15 cellular contexts compared by ENCODE assay signal in the genomic region with DNA sequence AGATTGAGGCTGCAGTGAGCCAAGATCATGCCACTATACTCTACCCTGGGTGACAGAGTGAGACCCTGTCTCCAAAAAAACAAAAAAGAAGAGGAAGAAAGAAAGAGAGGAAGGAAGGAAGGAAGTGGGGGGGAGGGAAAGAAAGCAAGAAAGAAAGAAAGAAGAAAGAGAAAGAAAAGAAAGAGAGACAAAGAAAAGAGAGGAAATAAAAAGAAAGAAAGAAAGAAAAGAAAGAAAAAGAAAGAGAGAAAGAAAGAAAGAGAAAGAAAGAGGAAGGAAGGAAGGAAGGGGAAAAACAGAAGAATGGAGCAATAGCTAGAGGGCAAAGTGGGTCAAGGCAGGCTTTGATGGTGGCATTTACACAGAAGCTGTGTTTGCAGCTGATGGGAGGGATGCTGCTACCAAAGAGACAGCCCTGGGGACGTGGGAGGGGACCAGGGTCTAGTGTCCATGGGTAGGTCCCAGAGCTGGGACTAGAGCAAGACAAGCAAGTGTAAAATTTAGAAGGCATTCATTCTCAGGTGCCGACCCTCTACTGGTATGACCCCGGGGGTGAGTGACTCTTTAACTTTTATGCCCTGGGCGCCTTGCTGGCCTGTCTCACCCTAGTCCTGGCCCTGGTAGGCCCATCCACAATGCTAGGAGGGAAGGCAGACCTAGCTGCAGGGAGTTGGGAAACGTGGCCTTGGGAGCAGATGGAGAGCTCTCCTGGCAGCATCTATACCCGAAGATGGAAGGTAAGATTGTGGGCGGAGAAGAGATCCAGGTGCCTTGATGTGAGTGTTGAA. TPM values are rescaled to one million over a fixed set of nuclear protein-coding genes. Genes with fewer than 3 reads are reported as not detected.
A peak's percentile ranks its signal among the peaks of the same experiment; 100 is the strongest.
DNase-seq lines count a peak whose midpoint lies in the region; ATAC-seq and TF ChIP-seq lines count a peak whose summit lies in the region.
"Had no signal": no experiment of that assay in that cellular context is flagged by ENCODE, and none has a peak within 500 bp of the region (broad histone marks: within the 10 kb centered on the region; RNA-seq: fewer than 3 reads in every experiment).

No MANE protein-coding gene starts in this region.

- ATAC-seq in gastrocnemius medialis (no peak), GM21737 (IDR thresholded peaks at IDR 0.05; ENCODE audit: unreplicated experiment) (no peak), GM19397 (IDR thresholded peaks at IDR 0.05; ENCODE audit: unreplicated experiment) (no peak)
- ATAC-seq: A549 had no signal

- peak overlapping the region; percentile 38 to 71 (median 41) for H3K27ac ChIP-seq in gastrocnemius medialis
- H3K27ac ChIP-seq: A549 had no signal

- peaks cover 44% of the 10 kb centered on the region for H3K4me1 Mint-ChIP-seq in activated CD4-positive, alpha-beta T cell treated with anti-CD3 and anti-CD28 coated beads, Interleukin-2, amount 10 ng/mL, durations not matched to agents 7 days and 5 days

- H3K36me3 Mint-ChIP-seq in activated CD4-positive, alpha-beta T cell treated with anti-CD3 and anti-CD28 coated beads, Interleukin-2, amount 10 ng/mL, durations not matched to agents 7 days and 5 days (ENCODE audit: low read depth): no peaks in the 10 kb centered on the region
- H3K36me3 Mint-ChIP-seq: CD4-positive, alpha-beta memory T cell had no signal

- CTCF ChIA-PET in activated CD4-positive, alpha-beta T cell treated with anti-CD3 and anti-CD28 coated beads, Interleukin-2, amount 10 ng/mL, durations not matched to agents 7 days and 5 days (lab: Charles Lee): interaction anchor here (0.6 to 4.5 kb wide), 15 partner anchors 8 to 331 kb away, joined by 3 to 19 read pairs (median 4); no protein-coding TSS in a partner anchor

- peaks cover 25 to 28% of the 10 kb centered on the region in 2 donors for H3K4me1 ChIP-seq in gastrocnemius medialis
- H3K4me1 ChIP-seq: A549 had no signal

- peaks cover 0 to 14% of the 10 kb centered on the region in 2 donors for H3K36me3 ChIP-seq in gastrocnemius medialis
- H3K36me3 ChIP-seq: MG63 had no signal

- H3K4me3 Mint-ChIP-seq in activated CD4-positive, alpha-beta T cell treated with anti-CD3 and anti-CD28 coated beads, Interleukin-2, amount 10 ng/mL, durations not matched to agents 7 days and 5 days: no peak overlapping the region
- H3K4me3 Mint-ChIP-seq: CD4-positive, alpha-beta memory T cell had no signal

- H3K27ac Mint-ChIP-seq in activated CD4-positive, alpha-beta T cell treated with anti-CD3 and anti-CD28 coated beads, Interleukin-2, amount 10 ng/mL, durations not matched to agents 7 days and 5 days: peak overlapping the region; percentile 71

- intact Hi-C loops in gastrocnemius medialis (cut with DNase I; ENCODE audit: low total_unique reads): no loop called here

- H3K9me3 Mint-ChIP-seq in activated CD4-positive, alpha-beta T cell treated with anti-CD3 and anti-CD28 coated beads, Interleukin-2, amount 10 ng/mL, durations not matched to agents 7 days and 5 days: no peaks in the 10 kb centered on the region
- H3K9me3 Mint-ChIP-seq: CD4-positive, alpha-beta memory T cell had no signal

- peaks cover under 1% of the 10 kb centered on the region for H3K27me3 Mint-ChIP-seq in activated CD4-positive, alpha-beta T cell treated with anti-CD3 and anti-CD28 coated beads, Interleukin-2, amount 10 ng/mL, durations not matched to agents 7 days and 5 days

- no peaks in the 10 kb centered on the region for H3K27me3 ChIP-seq in gastrocnemius medialis
- H3K27me3 ChIP-seq: MG63 had no signal

- TF ChIP-seq CTCF in gastrocnemius medialis (IDR thresholded peaks at IDR 0.05 in 4 of 5, conservative IDR thresholded peaks at IDR 0.05 in 1 of 5): no peak

- DNase-seq in activated CD4-positive, alpha-beta T cell treated with anti-CD3 and anti-CD28 coated beads, Interleukin-2, amount 10 ng/mL, durations not matched to agents 7 days and 5 days: no peak
- no peak for DNase-seq in activated CD4-positive, alpha-beta T cell treated with anti-CD3 and anti-CD28 coated beads for 1 hour
- DNase-seq in G401 (ENCODE audit: low spot score) (peak; percentile 23), cerebellum (ENCODE audit: low spot score) (peak; percentile 31), gastrocnemius medialis (no peak), NCI-H1417 treated with DMSO at 0.1 percent for 48 hours (lab: John Stamatoyannopoulos, UW) (no peak)
- DNase-seq: CD4-positive, alpha-beta memory T cell; DND-41; MG63; NCI-H1105; NCI-H1930; NCI-H510A had no signal

- POLR2A ChIA-PET in activated CD4-positive, alpha-beta T cell treated with anti-CD3 and anti-CD28 coated beads, Interleukin-2, amount 10 ng/mL, durations not matched to agents 7 days and 5 days (lab: Charles Lee): interaction anchor here (0.7 kb wide), 1 partner anchor 200 kb away, joined by 5 read pairs; no protein-coding TSS in a partner anchor

- TF ChIP-seq POLR2A in gastrocnemius medialis (IDR thresholded peaks at IDR 0.05): no peak

- H3K9me3 ChIP-seq in gastrocnemius medialis: no peaks in the 10 kb centered on the region
- H3K9me3 ChIP-seq: A549, MG63 had no signal

- in situ Hi-C loops in G401 (cut with HindIII; ENCODE audit: low sequenced_read_pairs): no loop called here
- in situ Hi-C loops in gastrocnemius medialis (cut with MboI; ENCODE audit: low sequenced_read_pairs in 4 of 4): no loop called here

- no peak overlapping the region for H3K4me3 ChIP-seq in gastrocnemius medialis
- H3K4me3 ChIP-seq: A549, MG63 had no signal

RNA-seq across cellular contexts. Expression of a gene that starts 2.0 kb away (rescaled TPM):
- 1 to 10 TPM; 5.9 to 6.4 TPM for total RNA-seq in activated CD4-positive, alpha-beta T cell treated with anti-CD3 and anti-CD28 coated beads, Interleukin-2, amount 10 ng/mL, durations not matched to agents 7 days and 5 days
- total RNA-seq in G401 (2014; rRNA removed; shearing (Covaris generic)): 3.8 and 4.9 TPM in 2 replicates
- total RNA-seq in cerebellum (1.5 TPM), gastrocnemius medialis (10 to 100 TPM; 10.3 to 30.3 (median 12.9) TPM)

RNA-seq across cellular contexts. Expression of a gene that starts 23.7 kb away (rescaled TPM):
- 10 to 100 TPM; 31.5 to 34.9 TPM for total RNA-seq in activated CD4-positive, alpha-beta T cell treated with anti-CD3 and anti-CD28 coated beads, Interleukin-2, amount 10 ng/mL, durations not matched to agents 7 days and 5 days
- 41.2 and 45.0 TPM in 2 replicates for total RNA-seq in G401 (2014; rRNA removed; shearing (Covaris generic))
- total RNA-seq in cerebellum: 32.0 TPM
- total RNA-seq in gastrocnemius medialis: 10 to 100 TPM; 25.6 to 48.2 (median 37.7) TPM

RNA-seq across cellular contexts. Expression of a gene that starts 24.8 kb away (rescaled TPM):
- total RNA-seq in activated CD4-positive, alpha-beta T cell treated with anti-CD3 and anti-CD28 coated beads, Interleukin-2, amount 10 ng/mL, durations not matched to agents 7 days and 5 days: 100 to 1,000 TPM in 1 of 2 experiments, 10 to 100 TPM in 1; 95.2 to 112 TPM
- 140 and 172 TPM in 2 replicates for total RNA-seq in G401 (2014; rRNA removed; shearing (Covaris generic))
- total RNA-seq in cerebellum (60.5 TPM), gastrocnemius medialis (100 to 1,000 TPM; 189 to 338 (median 264) TPM)

RNA-seq across cellular contexts. Expression of a gene that starts 29.3 kb away (rescaled TPM):
- 10 to 100 TPM; 28.9 to 30.5 TPM for total RNA-seq in activated CD4-positive, alpha-beta T cell treated with anti-CD3 and anti-CD28 coated beads, Interleukin-2, amount 10 ng/mL, durations not matched to agents 7 days and 5 days
- total RNA-seq in G401 (2014; rRNA removed; shearing (Covaris generic)): 0.34 TPM in 1 of 2 replicates, not detected in the other
- 16.6 TPM for total RNA-seq in cerebellum
- 10 to 100 TPM; 12.0 to 82.7 (median 17.4) TPM for total RNA-seq in gastrocnemius medialis

RNA-seq across cellular contexts. Expression of a gene that starts 33.7 kb away (rescaled TPM):
- under 1 TPM; 0.20 to 0.23 TPM for total RNA-seq in activated CD4-positive, alpha-beta T cell treated with anti-CD3 and anti-CD28 coated beads, Interleukin-2, amount 10 ng/mL, durations not matched to agents 7 days and 5 days
- total RNA-seq in G401 (2014; rRNA removed; shearing (Covaris generic)): 0.25 TPM in 1 of 2 replicates, not detected in the other
- total RNA-seq in cerebellum (1.1 TPM), gastrocnemius medialis (1,000 to 10,000 TPM in 1 of 4 donors, 100 to 1,000 TPM in 3; 286 to 1,191 (median 655) TPM)

Comparison
In these comparisons a context has a peak if more than half of its experiments do, and no peak if none do; other contexts are left out.
1. DNase-seq: peak in G401 (single experiment) and cerebellum (single experiment); none in activated CD4-positive, alpha-beta T cell treated with anti-CD3 and anti-CD28 coated beads, Interleukin-2, amount 10 ng/mL, durations not matched to agents 7 days and 5 days (single experiment), activated CD4-positive, alpha-beta T cell treated with anti-CD3 and anti-CD28 coated beads for 1 hour (single experiment), gastrocnemius medialis (0 of 2) and NCI-H1417 treated with DMSO at 0.1 percent for 48 hours (single experiment).